9 cellular contexts compared by ENCODE assay signal in the genomic region with DNA sequence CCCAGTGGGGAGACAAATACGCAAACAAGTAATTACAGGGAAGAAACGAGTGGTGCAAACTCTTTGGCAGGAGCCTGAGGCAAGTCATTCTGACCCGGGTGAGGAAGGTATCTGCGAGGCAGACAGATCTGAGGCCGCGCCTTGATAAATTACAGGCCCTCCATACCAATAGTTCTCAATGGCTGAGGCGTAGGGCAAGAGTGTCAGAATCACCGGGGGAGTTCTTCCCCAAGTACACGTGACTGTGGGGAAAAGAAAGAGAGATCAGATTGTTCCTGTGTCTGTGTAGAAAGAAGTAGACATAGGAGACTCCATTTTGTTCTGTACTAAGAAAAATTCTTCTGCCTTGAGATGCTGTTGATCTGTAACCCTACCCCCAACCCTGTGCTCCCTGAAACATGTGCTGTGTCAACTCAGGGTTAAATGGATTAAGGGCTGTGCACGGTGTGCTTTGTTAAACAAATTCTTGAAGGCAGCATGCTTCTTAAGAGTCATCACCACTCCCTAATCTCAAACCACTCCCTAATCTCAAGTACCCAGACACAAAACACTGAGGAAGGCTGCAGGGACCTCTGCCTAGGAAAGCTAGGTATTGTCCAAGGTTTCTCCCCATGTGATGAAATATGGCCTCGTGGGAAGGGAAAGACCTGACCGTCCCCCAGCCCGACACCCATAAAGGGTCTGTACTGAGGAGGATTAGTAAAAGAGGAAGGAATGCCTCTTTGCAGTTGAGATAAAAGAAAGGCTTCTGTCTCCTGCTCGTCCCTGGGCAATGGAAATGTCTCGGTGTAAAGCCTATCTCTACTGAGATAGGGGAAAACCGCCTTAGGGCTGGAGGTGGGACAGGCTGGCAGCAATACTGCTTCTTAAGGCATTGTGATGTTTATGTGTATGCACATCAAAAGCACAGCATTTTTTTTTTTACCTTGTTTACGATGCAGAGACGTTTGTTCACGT. TPM values are rescaled to one million over a fixed set of nuclear protein-coding genes. Genes with fewer than 3 reads are reported as not detected.
DNase-seq lines count a peak whose midpoint lies in the region; ATAC-seq and TF ChIP-seq lines count a peak whose summit lies in the region.
"Not testable (repeated sequence)": the region's sequence is repeated elsewhere in the genome, so short reads cannot be mapped to it uniquely, and the experiment has no call there.
"Had no signal": no experiment of that assay in that cellular context is flagged by ENCODE, and none has a peak within 500 bp of the region (broad histone marks: within the 10 kb centered on the region; RNA-seq: fewer than 3 reads in every experiment).

No MANE protein-coding gene starts in this region.

- not testable (repeated sequence) for H3F3A ChIP-seq in neural cell (ENCODE audit: insufficient read depth, low read length, poor library complexity, severe bottlenecking)

- H3K9ac ChIP-seq in SK-N-MC (ENCODE audit: insufficient read length): not testable (repeated sequence)
- peak overlapping the region; percentile 47 for H3K9ac ChIP-seq in iPS-18a (ENCODE audit: low read length)
- peak overlapping the region; percentile 69 for H3K9ac ChIP-seq in neural cell (ENCODE audit: low read length)

- H3K27ac ChIP-seq in CD4-positive, CD25-positive, alpha-beta regulatory T cell (ENCODE audit: insufficient read depth, low read length, poor library complexity, severe bottlenecking): peak overlapping the region; percentile 87
- H3K27ac ChIP-seq in SK-N-MC; iPS-18a (ENCODE audit: low read length): not testable (repeated sequence)
- H3K27ac ChIP-seq in neural cell (ENCODE audit: low read length) (peak overlapping the region; percentile 45), stomach (peak overlapping the region in 4 of 5 donors; percentile 84 to 88 (median 88))

- peak overlapping the region; percentile 98 to 99 (median 99) for H3K27ac Mint-ChIP-seq in CD4-positive, CD25-positive, alpha-beta regulatory T cell
- peak overlapping the region; percentile 95 for H3K27ac Mint-ChIP-seq in activated T-helper 1 cell treated with anti-CD3 and anti-CD28 coated beads, Interleukin-12 subunit alpha, Interleukin-12 subunit beta, Interleukin-2, Interleukin-4 antibody, amounts not matched to agents 30 ng/mL and 10 ng/mL and 1 ng/mL, durations not matched to agents 14 hours and 24 hours and 36 hours
- peak overlapping the region; percentile 91 for H3K27ac Mint-ChIP-seq in dendritic cell treated with granulocyte-macrophage colony-stimulating factor and Interleukin-4, amounts not matched to agents 40 ng/mL and 50 ng/mL, for 4 days

- H3K4me3 Mint-ChIP-seq in CD4-positive, CD25-positive, alpha-beta regulatory T cell: peak overlapping the region; percentile 91 to 96 (median 94)
- H3K4me3 Mint-ChIP-seq in activated T-helper 1 cell treated with anti-CD3 and anti-CD28 coated beads, Interleukin-12 subunit alpha, Interleukin-12 subunit beta, Interleukin-2, Interleukin-4 antibody, amounts not matched to agents 30 ng/mL and 10 ng/mL and 1 ng/mL, durations not matched to agents 14 hours and 24 hours and 36 hours: peak overlapping the region; percentile 94
- peak overlapping the region; percentile 93 for H3K4me3 Mint-ChIP-seq in dendritic cell treated with granulocyte-macrophage colony-stimulating factor and Interleukin-4, amounts not matched to agents 40 ng/mL and 50 ng/mL, for 4 days

- not testable (repeated sequence) for TF ChIP-seq CTCF in neural cell (IDR thresholded peaks at IDR 0.05; ENCODE audit: poor library complexity, severe bottlenecking); stomach (IDR thresholded peaks at IDR 0.05)

- H3K4me2 ChIP-seq in neural cell (ENCODE audit: low read length): peak overlapping the region; percentile 67

- not testable (repeated sequence) for H3K9me3 ChIP-seq in CD4-positive, CD25-positive, alpha-beta regulatory T cell (ENCODE audit: control insufficient read depth in 2 of 2, low read length in 2 of 2); SK-N-MC (ENCODE audit: low read depth, low read length); iPS-18a (ENCODE audit: control insufficient read depth, low read depth, low read length); neural cell (ENCODE audit: low read length); stomach

- not testable (repeated sequence) for H3K4me1 ChIP-seq in CD4-positive, CD25-positive, alpha-beta regulatory T cell (ENCODE audit: control insufficient read depth, insufficient read depth, low read length, poor library complexity, severe bottlenecking); iPS-18a (ENCODE audit: control insufficient read depth, low read depth, low read length)
- H3K4me1 ChIP-seq in stomach: peaks cover 5 to 35% (median 26%) of the 10 kb centered on the region in 4 donors

- peak overlapping the region; percentile 78 for H3K4me3 ChIP-seq in CD4-positive, CD25-positive, alpha-beta regulatory T cell (ENCODE audit: low read depth, low read length)
- peak overlapping the region; percentile 82; the same call in 1 of the 2 replicates for H3K4me3 ChIP-seq in Jurkat, Clone E6-1 (ENCODE audit: low read length)
- H3K4me3 ChIP-seq in SK-N-MC: peak overlapping the region; percentile 90
- H3K4me3 ChIP-seq in iPS-18a (ENCODE audit: low read length): peak overlapping the region; percentile 96
- peak overlapping the region; percentile 78 for H3K4me3 ChIP-seq in neural cell (ENCODE audit: low read length)
- peak overlapping the region in 2 of 4 donors; percentile 81 to 82 for H3K4me3 ChIP-seq in stomach

- not testable (repeated sequence) for H3K9me2 ChIP-seq in neural cell (ENCODE audit: insufficient read depth, low read length)

- ATAC-seq in CD4-positive, CD25-positive, alpha-beta regulatory T cell (ENCODE audit: low read depth in 2 of 2): not testable (repeated sequence)

- TF ChIP-seq EP300 in neural cell (conservative IDR thresholded peaks at IDR 0.05; ENCODE audit: poor library complexity, severe bottlenecking); stomach (IDR thresholded peaks at IDR 0.05): not testable (repeated sequence)

- DNase-seq in CD4-positive, CD25-positive, alpha-beta regulatory T cell; Jurkat, Clone E6-1 (ENCODE audit: low read depth, low spot score); SK-N-MC (ENCODE audit: low read depth, low spot score); activated T-helper 1 cell treated with anti-CD3 and anti-CD28 coated beads, Interleukin-12 subunit alpha, Interleukin-12 subunit beta, Interleukin-2, Interleukin-4 antibody, amounts not matched to agents 30 ng/mL and 10 ng/mL and 1 ng/mL, durations not matched to agents 14 hours and 24 hours and 36 hours (ENCODE audit: low spot score); stomach: not testable (repeated sequence)

- intact Hi-C loops in activated T-helper 1 cell treated with anti-CD3 and anti-CD28 coated beads, Interleukin-12 subunit alpha, Interleukin-12 subunit beta, Interleukin-2, Interleukin-4 antibody, amounts not matched to agents 30 ng/mL and 10 ng/mL and 1 ng/mL, durations not matched to agents 14 hours and 24 hours and 36 hours (cut with micrococcal nuclease): loop anchor here (5.0 kb wide), 2 partner anchors 325 to 360 kb away; no protein-coding TSS in a partner anchor
- intact Hi-C loops in dendritic cell treated with granulocyte-macrophage colony-stimulating factor and Interleukin-4, amounts not matched to agents 40 ng/mL and 50 ng/mL, for 4 days (cut with micrococcal nuclease); stomach (cut with DNase I; ENCODE audit: low total_unique reads): not testable (repeated sequence)

- not testable (repeated sequence) for TF ChIP-seq RAD21 in neural cell (conservative IDR thresholded peaks at IDR 0.05)

- H2AFZ ChIP-seq in neural cell (ENCODE audit: low read depth, low read length): peak overlapping the region; percentile 56

- H3K27me3 Mint-ChIP-seq in CD4-positive, CD25-positive, alpha-beta regulatory T cell: peaks cover 24% of the 10 kb centered on the region
- H3K27me3 Mint-ChIP-seq in activated T-helper 1 cell treated with anti-CD3 and anti-CD28 coated beads, Interleukin-12 subunit alpha, Interleukin-12 subunit beta, Interleukin-2, Interleukin-4 antibody, amounts not matched to agents 30 ng/mL and 10 ng/mL and 1 ng/mL, durations not matched to agents 14 hours and 24 hours and 36 hours (ENCODE audit: insufficient read depth): not testable (repeated sequence)
- H3K27me3 Mint-ChIP-seq in dendritic cell treated with granulocyte-macrophage colony-stimulating factor and Interleukin-4, amounts not matched to agents 40 ng/mL and 50 ng/mL, for 4 days: peaks cover 32% of the 10 kb centered on the region

- H4K20me1 ChIP-seq in neural cell (ENCODE audit: insufficient read depth): not testable (repeated sequence)

- H3K36me3 ChIP-seq in CD4-positive, CD25-positive, alpha-beta regulatory T cell (ENCODE audit: control insufficient read depth, insufficient read depth, low read length); SK-N-MC (ENCODE audit: insufficient read depth, low read length); iPS-18a (ENCODE audit: control insufficient read depth, low read depth, low read length); neural cell (ENCODE audit: insufficient read depth, low read length); stomach: not testable (repeated sequence)

- H3K36me3 Mint-ChIP-seq in CD4-positive, CD25-positive, alpha-beta regulatory T cell; activated T-helper 1 cell treated with anti-CD3 and anti-CD28 coated beads, Interleukin-12 subunit alpha, Interleukin-12 subunit beta, Interleukin-2, Interleukin-4 antibody, amounts not matched to agents 30 ng/mL and 10 ng/mL and 1 ng/mL, durations not matched to agents 14 hours and 24 hours and 36 hours (ENCODE audit: low read depth): not testable (repeated sequence)
- H3K36me3 Mint-ChIP-seq in dendritic cell treated with granulocyte-macrophage colony-stimulating factor and Interleukin-4, amounts not matched to agents 40 ng/mL and 50 ng/mL, for 4 days (ENCODE audit: low read depth): peaks cover 12% of the 10 kb centered on the region

- H3K79me2 ChIP-seq in neural cell (replicated peaks; ENCODE audit: insufficient read depth, low read length): not testable (repeated sequence)

- H3K9me3 Mint-ChIP-seq in CD4-positive, CD25-positive, alpha-beta regulatory T cell; activated T-helper 1 cell treated with anti-CD3 and anti-CD28 coated beads, Interleukin-12 subunit alpha, Interleukin-12 subunit beta, Interleukin-2, Interleukin-4 antibody, amounts not matched to agents 30 ng/mL and 10 ng/mL and 1 ng/mL, durations not matched to agents 14 hours and 24 hours and 36 hours; dendritic cell treated with granulocyte-macrophage colony-stimulating factor and Interleukin-4, amounts not matched to agents 40 ng/mL and 50 ng/mL, for 4 days: not testable (repeated sequence)

- peaks cover 8 to 39% (median 23%) of the 10 kb centered on the region in 4 donors for H3K4me1 Mint-ChIP-seq in CD4-positive, CD25-positive, alpha-beta regulatory T cell
- peaks cover 21% of the 10 kb centered on the region for H3K4me1 Mint-ChIP-seq in activated T-helper 1 cell treated with anti-CD3 and anti-CD28 coated beads, Interleukin-12 subunit alpha, Interleukin-12 subunit beta, Interleukin-2, Interleukin-4 antibody, amounts not matched to agents 30 ng/mL and 10 ng/mL and 1 ng/mL, durations not matched to agents 14 hours and 24 hours and 36 hours (ENCODE audit: low read depth)
- peaks cover 36% of the 10 kb centered on the region for H3K4me1 Mint-ChIP-seq in dendritic cell treated with granulocyte-macrophage colony-stimulating factor and Interleukin-4, amounts not matched to agents 40 ng/mL and 50 ng/mL, for 4 days (ENCODE audit: low read depth)

- not testable (repeated sequence) for TF ChIP-seq POLR2A in stomach (IDR thresholded peaks at IDR 0.05)

- not testable (repeated sequence) for H3K27me3 ChIP-seq in CD4-positive, CD25-positive, alpha-beta regulatory T cell (ENCODE audit: control insufficient read depth, insufficient read depth, low read length); iPS-18a (ENCODE audit: control insufficient read depth, insufficient read depth, low read length); neural cell (ENCODE audit: insufficient read depth, low read depth, low read length); stomach

- WGBS in stomach, 5 donors: 41 to 52% (median 44%) methylated on average over 19 of the region's 19 CpGs

RNA-seq across cellular contexts. Expression of a gene that starts 1.2 kb away (rescaled TPM):
- total RNA-seq in CD4-positive, CD25-positive, alpha-beta regulatory T cell: 61.4 TPM
- 10 to 100 TPM; 16.9 to 20.6 (median 18.6) TPM for polyA plus RNA-seq in CD4-positive, CD25-positive, alpha-beta regulatory T cell
- polyA plus RNA-seq in Jurkat, Clone E6-1 (2012; ENCODE audit: insufficient read depth, insufficient read length): 47.9 TPM
- total RNA-seq in activated T-helper 1 cell treated with anti-CD3 and anti-CD28 coated beads, Interleukin-12 subunit alpha, Interleukin-12 subunit beta, Interleukin-2, Interleukin-4 antibody, amounts not matched to agents 30 ng/mL and 10 ng/mL and 1 ng/mL, durations not matched to agents 14 hours and 24 hours and 36 hours: 56.9 and 57.9 TPM in 2 replicates
- 34.4 and 40.5 TPM in 2 replicates for polyA plus RNA-seq in neural cell
- 49.4 and 51.7 TPM in 2 replicates for polyA minus RNA-seq in neural cell
- 10 to 100 TPM; 14.1 to 57.2 (median 33.9) TPM for total RNA-seq in stomach
- polyA plus RNA-seq in stomach: 10 to 100 TPM in 1 of 3 donors, 1 to 10 TPM in 2; 9.5 to 19.1 (median 10.0) TPM

RNA-seq across cellular contexts. Expression of a gene that starts 2.8 kb away (rescaled TPM):
- 21.2 TPM for total RNA-seq in CD4-positive, CD25-positive, alpha-beta regulatory T cell
- 10 to 100 TPM; 18.6 to 38.7 (median 36.2) TPM for polyA plus RNA-seq in CD4-positive, CD25-positive, alpha-beta regulatory T cell
- 14.9 TPM for polyA plus RNA-seq in Jurkat, Clone E6-1 (2012; ENCODE audit: insufficient read depth, insufficient read length)
- total RNA-seq in activated T-helper 1 cell treated with anti-CD3 and anti-CD28 coated beads, Interleukin-12 subunit alpha, Interleukin-12 subunit beta, Interleukin-2, Interleukin-4 antibody, amounts not matched to agents 30 ng/mL and 10 ng/mL and 1 ng/mL, durations not matched to agents 14 hours and 24 hours and 36 hours: 4.7 and 6.3 TPM in 2 replicates
- 1.2 and 1.4 TPM in 2 replicates for polyA plus RNA-seq in neural cell
- 0.58 TPM in 1 of 2 replicates, not detected in the other for polyA minus RNA-seq in neural cell
- total RNA-seq in stomach: 10 to 100 TPM in 1 of 5 donors, under 1 TPM in 1, not detected in 3; 0.55 to 33.0 TPM
- 10 to 100 TPM in 1 of 3 donors, under 1 TPM in 1, not detected in 1; 0.31 to 17.1 TPM for polyA plus RNA-seq in stomach
- total RNA-seq: urinary bladder had no signal

RNA-seq across cellular contexts. Expression of a gene that starts 21.3 kb away (rescaled TPM):
- 5.9 TPM for total RNA-seq in CD4-positive, CD25-positive, alpha-beta regulatory T cell
- not detected for polyA plus RNA-seq in CD4-positive, CD25-positive, alpha-beta regulatory T cell
- polyA plus RNA-seq in Jurkat, Clone E6-1 (2012; ENCODE audit: insufficient read depth, insufficient read length): 7.9 TPM
- 1.9 and 4.1 TPM in 2 replicates for total RNA-seq in activated T-helper 1 cell treated with anti-CD3 and anti-CD28 coated beads, Interleukin-12 subunit alpha, Interleukin-12 subunit beta, Interleukin-2, Interleukin-4 antibody, amounts not matched to agents 30 ng/mL and 10 ng/mL and 1 ng/mL, durations not matched to agents 14 hours and 24 hours and 36 hours
- polyA plus RNA-seq in neural cell: 3.3 and 4.4 TPM in 2 replicates
- polyA minus RNA-seq in neural cell: 0.49 and 1.6 TPM in 2 replicates
- total RNA-seq in stomach: 10 to 100 TPM in 2 of 5 donors, under 1 TPM in 3; 0.29 to 25.9 (median 0.43) TPM
- 1 to 10 TPM; 2.7 to 4.7 (median 3.7) TPM for polyA plus RNA-seq in stomach

RNA-seq across cellular contexts. Expression of a gene that starts 30.6 kb away (rescaled TPM):
- 7.6 TPM for total RNA-seq in CD4-positive, CD25-positive, alpha-beta regulatory T cell
- 10 to 100 TPM; 15.7 to 20.7 (median 17.6) TPM for polyA plus RNA-seq in CD4-positive, CD25-positive, alpha-beta regulatory T cell
- polyA plus RNA-seq in Jurkat, Clone E6-1 (2012; ENCODE audit: insufficient read depth, insufficient read length): 78.3 TPM
- 24.9 and 28.1 TPM in 2 replicates for total RNA-seq in activated T-helper 1 cell treated with anti-CD3 and anti-CD28 coated beads, Interleukin-12 subunit alpha, Interleukin-12 subunit beta, Interleukin-2, Interleukin-4 antibody, amounts not matched to agents 30 ng/mL and 10 ng/mL and 1 ng/mL, durations not matched to agents 14 hours and 24 hours and 36 hours
- polyA plus RNA-seq in neural cell (82.2 and 88.3 TPM in 2 replicates), stomach (10 to 100 TPM in 2 of 3 donors, 1 to 10 TPM in 1; 8.3 to 13.3 (median 11.8) TPM)
- 49.3 and 49.7 TPM in 2 replicates for polyA minus RNA-seq in neural cell
- total RNA-seq in stomach: 10 to 100 TPM in 2 of 5 donors, 1 to 10 TPM in 1, under 1 TPM in 1, not detected in 1; 0.87 to 46.1 (median 11.0) TPM

RNA-seq across cellular contexts. Expression of a gene that starts 32.3 kb away (rescaled TPM):
- 71.7 TPM for total RNA-seq in CD4-positive, CD25-positive, alpha-beta regulatory T cell
- polyA plus RNA-seq in CD4-positive, CD25-positive, alpha-beta regulatory T cell: 10 to 100 TPM; 11.6 to 13.9 (median 12.3) TPM
- polyA plus RNA-seq in Jurkat, Clone E6-1 (2012; ENCODE audit: insufficient read depth, insufficient read length): 71.3 TPM
- total RNA-seq in activated T-helper 1 cell treated with anti-CD3 and anti-CD28 coated beads, Interleukin-12 subunit alpha, Interleukin-12 subunit beta, Interleukin-2, Interleukin-4 antibody, amounts not matched to agents 30 ng/mL and 10 ng/mL and 1 ng/mL, durations not matched to agents 14 hours and 24 hours and 36 hours: 127 and 128 TPM in 2 replicates
- polyA plus RNA-seq in neural cell: 2.4 and 4.8 TPM in 2 replicates
- 4.4 and 5.6 TPM in 2 replicates for polyA minus RNA-seq in neural cell
- total RNA-seq in stomach: 100 to 1,000 TPM in 4 of 5 donors, 10 to 100 TPM in 1; 65.9 to 296 (median 128) TPM
- polyA plus RNA-seq in stomach: 100 to 1,000 TPM; 121 to 157 (median 124) TPM
